ENCODE assay signal across 8 cellular contexts in genomic region chr12:71685961-71686657, GRCh38.
DNase-seq lines count a peak whose midpoint lies in the region; ATAC-seq and TF ChIP-seq lines count a peak whose summit lies in the region.

Gene TMEM19 (plus strand): TSS chr12:71686082. CDS start chr12:71686681, 599 bp downstream.

- H3K4me1 Mint-ChIP-seq in central memory CD8-positive, alpha-beta T cell = peaks cover 10% of the 10 kb centered on the region

- TF ChIP-seq POLR2A in GM18951 (IDR thresholded peaks at IDR 0.05; ENCODE audit: extremely low read depth, insufficient read depth, insufficient read length) = peak; percentile 89

- in situ Hi-C loops in GM18951 (cut with MboI; ENCODE audit: low sequenced_read_pairs, unreplicated experiment) = no loop called here

- peak; percentile 90 for ATAC-seq in HG03196 (IDR thresholded peaks at IDR 0.05; ENCODE audit: unreplicated experiment)
- ATAC-seq in central memory CD8-positive, alpha-beta T cell (replicated peaks; ENCODE audit: extremely low read depth, poor library complexity, severe bottlenecking) = peak; percentile 92

- no peaks in the 10 kb centered on the region for H3K27me3 Mint-ChIP-seq in central memory CD8-positive, alpha-beta T cell

- peaks cover 3% of the 10 kb centered on the region for H3K36me3 Mint-ChIP-seq in central memory CD8-positive, alpha-beta T cell (ENCODE audit: insufficient read depth)

- H3K9me3 Mint-ChIP-seq in central memory CD8-positive, alpha-beta T cell = no peaks in the 10 kb centered on the region

- peak within 1 kb of the TSS; percentile 93 for H3K27ac Mint-ChIP-seq in central memory CD8-positive, alpha-beta T cell (ENCODE audit: low read depth)

- peak; percentile 34 for TF ChIP-seq CTCF in AG09319 (IDR thresholded peaks at IDR 0.05; ENCODE audit: low read depth, low read length)

- peak within 1 kb of the TSS; percentile 96 for H3K4me3 Mint-ChIP-seq in central memory CD8-positive, alpha-beta T cell

- peak; percentile 60 for DNase-seq in AG09319 (ENCODE audit: extremely low read depth, low read depth)
- peak; percentile 98 for DNase-seq in NCI-H226
- DNase-seq in activated CD4-positive, CD25-positive, alpha-beta regulatory T cell (lab: John Stamatoyannopoulos, UW) = peak; percentile 58 to 70 (median 63)
- peak; percentile 71 to 72 for DNase-seq in central memory CD8-positive, alpha-beta T cell (ENCODE audit: low spot score in 2 of 2)
- peak; percentile 97 for DNase-seq in islet precursor cell
- peak; percentile 59 to 74 (median 63) for DNase-seq in stimulated activated CD4-positive, alpha-beta T cell treated with anti-CD3 and anti-CD28 coated beads, Interleukin-12 subunit alpha, Interleukin-12 subunit beta, amount 100 ng/mL, for 48 hours (ENCODE audit: low read depth in 2 of 3, low spot score in 1 of 3)

Comparison
In these comparisons a context has a peak if more than half of its experiments do, and no peak if none do; other contexts are left out.
1. Peak in every context shown above with its lines: DNase-seq and ATAC-seq.